8 cellular contexts compared by ENCODE assay signal in genomic region chr16:30874244-30874820, GRCh38. TPM values are rescaled to one million over a fixed set of nuclear protein-coding genes. Genes with fewer than 3 reads are reported as not detected.
DNase-seq lines count a peak whose midpoint lies in the region; ATAC-seq and TF ChIP-seq lines count a peak whose summit lies in the region.

No MANE protein-coding gene starts in this region.

- peaks cover 23% of the 10 kb centered on the region for H3F3A ChIP-seq in neural progenitor cell (ENCODE audit: low read depth)

- H3K36me3 Mint-ChIP-seq in CD4-positive, CD25-positive, alpha-beta regulatory T cell = peaks cover 13% of the 10 kb centered on the region
- H3K36me3 Mint-ChIP-seq in neural progenitor cell = peaks cover 10% of the 10 kb centered on the region

- H3K27ac Mint-ChIP-seq in CD4-positive, CD25-positive, alpha-beta regulatory T cell = peak overlapping the region; percentile 95 to 98 (median 96)
- peak overlapping the region; percentile 92 for H3K27ac Mint-ChIP-seq in neural progenitor cell

- no peaks in the 10 kb centered on the region for H4K20me1 ChIP-seq in neural progenitor cell (ENCODE audit: low read depth)

- peaks cover 15 to 37% (median 20%) of the 10 kb centered on the region in 4 donors for H3K4me1 Mint-ChIP-seq in CD4-positive, CD25-positive, alpha-beta regulatory T cell
- peaks cover 23% of the 10 kb centered on the region for H3K4me1 Mint-ChIP-seq in neural progenitor cell

- H3K27me3 Mint-ChIP-seq in CD4-positive, CD25-positive, alpha-beta regulatory T cell = no peaks in the 10 kb centered on the region
- peaks cover 6% of the 10 kb centered on the region for H3K27me3 Mint-ChIP-seq in neural progenitor cell (ENCODE audit: insufficient read depth, low read depth)

- H3K9ac ChIP-seq in neural progenitor cell = peak overlapping the region; percentile 45

- no peaks in the 10 kb centered on the region for H3K9me3 ChIP-seq in CD4-positive, CD25-positive, alpha-beta regulatory T cell (ENCODE audit: control insufficient read depth in 2 of 2, low read length in 2 of 2)
- no peaks in the 10 kb centered on the region for H3K9me3 ChIP-seq in effector memory CD4-positive, alpha-beta T cell (ENCODE audit: control insufficient read depth, low read length)
- no peaks in the 10 kb centered on the region for H3K9me3 ChIP-seq in neural progenitor cell (ENCODE audit: low read depth)

- DNase-seq in CD4-positive, CD25-positive, alpha-beta regulatory T cell = no peak
- DNase-seq in NCI-H69 (lab: John Stamatoyannopoulos, UW) (peak; percentile 51), neural progenitor cell (ENCODE audit: low spot score) (no peak)
- DNase-seq in effector memory CD4-positive, alpha-beta T cell = no peak
- DNase-seq in stimulated activated naive CD4-positive, alpha-beta T cell (lab: John Stamatoyannopoulos, UW) = no peak

- peak overlapping the region; percentile 93 to 99 (median 96) for H3K4me3 Mint-ChIP-seq in CD4-positive, CD25-positive, alpha-beta regulatory T cell
- peak overlapping the region; percentile 96 for H3K4me3 Mint-ChIP-seq in neural progenitor cell

- no peaks in the 10 kb centered on the region for H3K27me3 ChIP-seq in CD4-positive, CD25-positive, alpha-beta regulatory T cell (ENCODE audit: control insufficient read depth, insufficient read depth, low read length)
- no peaks in the 10 kb centered on the region for H3K27me3 ChIP-seq in effector memory CD4-positive, alpha-beta T cell (replicated peaks; ENCODE audit: control insufficient read depth, insufficient read depth, low read length, poor library complexity, severe bottlenecking)
- H3K27me3 ChIP-seq in neural progenitor cell = no peaks in the 10 kb centered on the region

- H3K36me3 ChIP-seq in CD4-positive, CD25-positive, alpha-beta regulatory T cell (ENCODE audit: control insufficient read depth, insufficient read depth, low read length) = peaks cover 8% of the 10 kb centered on the region
- no peaks in the 10 kb centered on the region for H3K36me3 ChIP-seq in effector memory CD4-positive, alpha-beta T cell (ENCODE audit: control insufficient read depth, insufficient read depth, low read length)
- H3K36me3 ChIP-seq in neural progenitor cell = no peaks in the 10 kb centered on the region

- peak overlapping the region; percentile 89 for H3K27ac ChIP-seq in CD4-positive, CD25-positive, alpha-beta regulatory T cell (ENCODE audit: insufficient read depth, low read length, poor library complexity, severe bottlenecking)
- H3K27ac ChIP-seq in effector memory CD4-positive, alpha-beta T cell (ENCODE audit: insufficient read depth, low read length, poor library complexity, severe bottlenecking) = peak overlapping the region; percentile 87
- H3K27ac ChIP-seq in neural progenitor cell = no peak overlapping the region

- H3K79me2 ChIP-seq in neural progenitor cell (ENCODE audit: low read depth) = peaks cover 30% of the 10 kb centered on the region

- peaks cover 26% of the 10 kb centered on the region for H3K4me1 ChIP-seq in CD4-positive, CD25-positive, alpha-beta regulatory T cell (ENCODE audit: control insufficient read depth, insufficient read depth, low read length, poor library complexity, severe bottlenecking)
- peaks cover 22% of the 10 kb centered on the region for H3K4me1 ChIP-seq in effector memory CD4-positive, alpha-beta T cell (ENCODE audit: control insufficient read depth, insufficient read depth, low read length, poor library complexity, severe bottlenecking)
- peaks cover 12% of the 10 kb centered on the region for H3K4me1 ChIP-seq in neural progenitor cell

- no peaks in the 10 kb centered on the region for H3K9me3 Mint-ChIP-seq in CD4-positive, CD25-positive, alpha-beta regulatory T cell
- no peaks in the 10 kb centered on the region for H3K9me3 Mint-ChIP-seq in neural progenitor cell

- no peak for TF ChIP-seq CTCF in neural progenitor cell (IDR thresholded peaks at IDR 0.05)

- H2AFZ ChIP-seq in neural progenitor cell (replicated peaks) = peak overlapping the region; percentile 96

- peak overlapping the region; percentile 95 for H3K4me2 ChIP-seq in neural progenitor cell

- ATAC-seq in CD4-positive, CD25-positive, alpha-beta regulatory T cell (ENCODE audit: low read depth in 2 of 2) = no peak
- ATAC-seq in HG03520 (IDR thresholded peaks at IDR 0.05; ENCODE audit: unreplicated experiment) (no peak), GM18858 (IDR thresholded peaks at IDR 0.05; ENCODE audit: unreplicated experiment) (no peak), HG03439 (IDR thresholded peaks at IDR 0.05; ENCODE audit: unreplicated experiment) (no peak)

- H3K4me3 ChIP-seq in CD4-positive, CD25-positive, alpha-beta regulatory T cell (ENCODE audit: low read depth, low read length) = peak overlapping the region; percentile 91
- H3K4me3 ChIP-seq in effector memory CD4-positive, alpha-beta T cell (ENCODE audit: insufficient read depth, low read depth, low read length, poor library complexity, severe bottlenecking) = peak overlapping the region; percentile 91
- peak overlapping the region; percentile 85 for H3K4me3 ChIP-seq in neural progenitor cell

RNA-seq across cellular contexts. Expression of gene BCL7C, which starts 19.5 kb away (rescaled TPM):
- 22.9 TPM for total RNA-seq in CD4-positive, CD25-positive, alpha-beta regulatory T cell
- polyA plus RNA-seq in CD4-positive, CD25-positive, alpha-beta regulatory T cell = 10 to 100 TPM; 31.4 to 43.7 (median 41.2) TPM
- total RNA-seq in neural progenitor cell (ENCODE audit: low replicate concordance) = 18.3 and 32.1 TPM in 2 replicates

RNA-seq across cellular contexts. Expression of gene CTF1, which starts 22.1 kb away (rescaled TPM):
- 0.30 TPM for total RNA-seq in CD4-positive, CD25-positive, alpha-beta regulatory T cell
- not detected for polyA plus RNA-seq in CD4-positive, CD25-positive, alpha-beta regulatory T cell
- 0.39 and 1.5 TPM in 2 replicates for total RNA-seq in neural progenitor cell (ENCODE audit: low replicate concordance)

RNA-seq across cellular contexts. Expression of gene FBXL19, which starts 49.0 kb away (rescaled TPM):
- 13.0 TPM for total RNA-seq in CD4-positive, CD25-positive, alpha-beta regulatory T cell
- under 1 TPM in 3 of 4 donors, not detected in 1; 0.14 to 0.21 (median 0.17) TPM for polyA plus RNA-seq in CD4-positive, CD25-positive, alpha-beta regulatory T cell
- 9.2 and 76.7 TPM in 2 replicates for total RNA-seq in neural progenitor cell (ENCODE audit: low replicate concordance)
